8 cellular contexts compared by ENCODE assay signal in the genomic region with DNA sequence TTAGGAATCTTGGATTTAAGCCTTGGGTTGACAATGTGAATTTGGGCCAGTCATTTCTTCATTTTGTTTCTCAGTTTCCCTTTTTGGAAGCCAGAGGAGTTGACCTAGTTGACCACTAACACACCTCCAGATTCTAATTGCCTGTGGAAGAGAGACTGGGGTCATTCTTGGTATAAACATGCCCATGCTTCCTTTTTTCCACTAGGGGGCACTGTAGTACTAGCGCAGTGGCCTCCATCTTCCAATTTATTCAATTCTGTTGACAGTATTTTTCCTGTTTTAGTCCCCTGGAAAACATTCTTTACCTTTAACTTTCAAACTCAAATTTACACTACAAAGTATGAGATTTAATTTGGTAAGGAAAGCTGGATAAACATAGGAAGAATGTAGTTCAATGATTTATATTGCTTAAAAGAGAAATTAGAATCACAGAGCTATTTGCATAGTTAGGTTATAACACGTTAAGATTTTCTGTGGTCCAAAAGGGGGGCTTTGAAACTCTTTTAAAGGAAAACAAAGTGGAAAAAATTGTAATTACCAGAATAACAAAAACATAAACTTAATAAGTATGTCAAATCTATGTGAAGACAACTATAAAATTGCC. TPM values are rescaled to one million over a fixed set of nuclear protein-coding genes. Genes with fewer than 3 reads are reported as not detected.
A peak's percentile ranks its signal among the peaks of the same experiment; 100 is the strongest.
DNase-seq lines count a peak whose midpoint lies in the region; ATAC-seq and TF ChIP-seq lines count a peak whose summit lies in the region.

No MANE protein-coding gene starts in this region.

- H3K27ac ChIP-seq in fibroblast of lung (ENCODE audit: insufficient read depth, low read length) (no peak overlapping the region), neural progenitor cell (no peak overlapping the region)

- H3K36me3 ChIP-seq in fibroblast of lung (ENCODE audit: control insufficient read depth, insufficient read depth, low read length) = no peaks in the 10 kb centered on the region
- no peaks in the 10 kb centered on the region for H3K36me3 ChIP-seq in neural progenitor cell

- H3K9me3 ChIP-seq in fibroblast of lung (ENCODE audit: control insufficient read depth, insufficient read depth, low read depth, low read length) (no peaks in the 10 kb centered on the region), neural progenitor cell (ENCODE audit: low read depth) (no peaks in the 10 kb centered on the region)

- H3K27me3 Mint-ChIP-seq in T-cell (no peaks in the 10 kb centered on the region), neural progenitor cell (ENCODE audit: insufficient read depth, low read depth) (peaks cover 2% of the 10 kb centered on the region)

- no peak overlapping the region for H3K4me2 ChIP-seq in fibroblast of lung (ENCODE audit: extremely low read depth, insufficient read depth, low read length)
- H3K4me2 ChIP-seq in neural progenitor cell = no peak overlapping the region

- H3K79me2 ChIP-seq in fibroblast of lung (ENCODE audit: control insufficient read depth, insufficient read depth, low read length) (no peaks in the 10 kb centered on the region), neural progenitor cell (ENCODE audit: low read depth) (no peaks in the 10 kb centered on the region)

- peak; percentile 61 for ATAC-seq in GM19351 (IDR thresholded peaks at IDR 0.05; ENCODE audit: unreplicated experiment)
- ATAC-seq in T-cell (replicated peaks in 1 of 4) = peak; percentile 51 to 62 (median 58)
- no peak for ATAC-seq in GM21717 (IDR thresholded peaks at IDR 0.05; ENCODE audit: unreplicated experiment)
- ATAC-seq in HG03457 (IDR thresholded peaks at IDR 0.05; ENCODE audit: unreplicated experiment) = no peak

- DNase-seq in DMS 273 treated with DMSO at 0.1 percent for 48 hours (lab: John Stamatoyannopoulos, UW) (peak; percentile 35), NCI-H1436 (lab: John Stamatoyannopoulos, UW) (peak; percentile 59), T-cell (peak in 7 of 34 experiments; percentile 3 to 31 (median 13)), fibroblast of lung (ENCODE audit: low read depth in 2 of 2) (peak; percentile 36 to 61), neural progenitor cell (ENCODE audit: low spot score) (peak; percentile 62)

- CTCF ChIA-PET in T-cell (lab: Charles Lee) = interaction anchor here (0.6 to 5.6 kb wide), 26 partner anchors 9 to 520 kb away, joined by 3 to 145 read pairs (median 4); a partner anchor contains a TSS

- no peak overlapping the region for H2AFZ ChIP-seq in fibroblast of lung (ENCODE audit: low read length)
- no peak overlapping the region for H2AFZ ChIP-seq in neural progenitor cell (replicated peaks)

- H3K9ac ChIP-seq in fibroblast of lung (ENCODE audit: insufficient read depth, low read length) (no peak overlapping the region), neural progenitor cell (no peak overlapping the region)

- H3K4me1 ChIP-seq in fibroblast of lung (ENCODE audit: control insufficient read depth, extremely low read depth, insufficient read depth, low read length) = peaks cover 6% of the 10 kb centered on the region
- H3K4me1 ChIP-seq in neural progenitor cell = peaks cover 6% of the 10 kb centered on the region

- POLR2A ChIA-PET in T-cell (lab: Charles Lee) = interaction anchor here in 1 of 2 donors (0.9 kb wide), 1 partner anchor 70 kb away, joined by 4 read pairs; a partner anchor contains a TSS

- H3K36me3 Mint-ChIP-seq in T-cell (no peaks in the 10 kb centered on the region), neural progenitor cell (no peaks in the 10 kb centered on the region)

- H3F3A ChIP-seq in neural progenitor cell (ENCODE audit: low read depth) = no peaks in the 10 kb centered on the region

- H3K9me3 Mint-ChIP-seq in T-cell = no peaks in the 10 kb centered on the region
- no peaks in the 10 kb centered on the region for H3K9me3 Mint-ChIP-seq in neural progenitor cell

- TF ChIP-seq CTCF in fibroblast of lung (conservative IDR thresholded peaks at IDR 0.05 in 1 of 2, IDR thresholded peaks at IDR 0.05 in 1 of 2; ENCODE audit: low read depth in 1 of 2, low read length in 2 of 2) = peak; percentile 90 to 94
- peak; percentile 98 for TF ChIP-seq CTCF in neural progenitor cell (IDR thresholded peaks at IDR 0.05)

- H3K4me3 ChIP-seq in fibroblast of lung (replicated peaks in 1 of 4; ENCODE audit: control extremely low read depth in 1 of 4, insufficient read depth in 1 of 4, low read depth in 3 of 4, low read length in 4 of 4) (no peak overlapping the region), neural progenitor cell (no peak overlapping the region)

- H3K4me3 Mint-ChIP-seq in T-cell (no peak overlapping the region), neural progenitor cell (no peak overlapping the region)

- H3K4me1 Mint-ChIP-seq in T-cell (peaks cover 8 to 9% (median 9%) of the 10 kb centered on the region in 3 donors), neural progenitor cell (peaks cover 7% of the 10 kb centered on the region)

- H3K27ac Mint-ChIP-seq in T-cell (no peak overlapping the region), neural progenitor cell (no peak overlapping the region)

- H3K27me3 ChIP-seq in fibroblast of lung (ENCODE audit: control insufficient read depth, insufficient read depth, low read length) = no peaks in the 10 kb centered on the region
- no peaks in the 10 kb centered on the region for H3K27me3 ChIP-seq in neural progenitor cell

- H4K20me1 ChIP-seq in fibroblast of lung (ENCODE audit: control insufficient read depth, extremely low read depth, insufficient read depth, low read length) (no peaks in the 10 kb centered on the region), neural progenitor cell (ENCODE audit: low read depth) (no peaks in the 10 kb centered on the region)

RNA-seq across cellular contexts. Expression of a gene that starts 57.5 kb away (rescaled TPM):
- total RNA-seq in T-cell (10 to 100 TPM; 26.1 to 32.3 (median 29.6) TPM), fibroblast of lung (18.0 and 22.1 TPM in 2 replicates), neural progenitor cell (ENCODE audit: low replicate concordance) (49.6 and 63.5 TPM in 2 replicates)
- polyA plus RNA-seq in fibroblast of lung = 12.8 and 15.9 TPM in 2 replicates
- polyA plus RNA-seq in fibroblast of lung (2012) = 11.0 and 12.9 TPM in 2 replicates
- 0.63 and 3.1 TPM in 2 replicates for polyA minus RNA-seq in fibroblast of lung (ENCODE audit: low replicate concordance)

Comparison
In these comparisons a context has a peak if more than half of its experiments do, and no peak if none do; other contexts are left out.
1. ATAC-seq: peak in GM19351 (single experiment) and T-cell (4 of 4); none in GM21717 (single experiment) and HG03457 (single experiment).